In genomic region chr20:62929051-62929538, GRCh38 we compare ENCODE assay signal across 1 cellular context.
TF ChIP-seq lines count a peak whose summit lies in the region.

No MANE protein-coding gene starts in this region.

TF ChIP-seq in HepG2, 621 proteins besides CTCF, POLR2A, EP300 and RAD21 (continued from another document and continues in another):
- TF ChIP-seq CEBPZ (IDR thresholded peaks at IDR 0.05; ENCODE audit: low read length) (no peak), ZBTB3 (CRISPR knock-in tag; IDR thresholded peaks at IDR 0.05; ENCODE audit: borderline replicate concordance, low read depth) (no peak), ZMYM2 (CRISPR knock-in tag; IDR thresholded peaks at IDR 0.05) (no peak), ZEB1 (IDR thresholded peaks at IDR 0.05; ENCODE audit: insufficient replicate concordance, low read depth) (no peak), PAF1 (CRISPR knock-in tag; IDR thresholded peaks at IDR 0.05) (no peak), REL (CRISPR knock-in tag; conservative IDR thresholded peaks at IDR 0.05) (no peak), KLF12 (CRISPR knock-in tag; IDR thresholded peaks at IDR 0.05; ENCODE audit: borderline replicate concordance) (no peak), NFATC3 (CRISPR knock-in tag; IDR thresholded peaks at IDR 0.05) (no peak), ZFY (CRISPR knock-in tag; IDR thresholded peaks at IDR 0.05) (peak; percentile 34; the same call in 1 of the 2 replicates), CAMTA2 (CRISPR knock-in tag; IDR thresholded peaks at IDR 0.05; ENCODE audit: borderline replicate concordance) (no peak), ARHGAP35 (CRISPR knock-in tag; IDR thresholded peaks at IDR 0.05; ENCODE audit: borderline replicate concordance) (no peak), MIER3 (CRISPR knock-in tag; IDR thresholded peaks at IDR 0.05; ENCODE audit: borderline replicate concordance) (no peak), ZNF646 (CRISPR knock-in tag; IDR thresholded peaks at IDR 0.05) (no peak), TEF (CRISPR knock-in tag; IDR thresholded peaks at IDR 0.05) (no peak), ZNF292 (CRISPR knock-in tag; IDR thresholded peaks at IDR 0.05; ENCODE audit: borderline replicate concordance, low read depth) (no peak), ZNF749 (CRISPR knock-in tag; IDR thresholded peaks at IDR 0.05; ENCODE audit: borderline replicate concordance) (no peak), ZNF75D (CRISPR knock-in tag; IDR thresholded peaks at IDR 0.05; ENCODE audit: borderline replicate concordance) (no peak), ZNF768 (CRISPR knock-in tag; IDR thresholded peaks at IDR 0.05) (peak; percentile 89), BRD4 (CRISPR knock-in tag; IDR thresholded peaks at IDR 0.05) (no peak), EEA1 (CRISPR knock-in tag; IDR thresholded peaks at IDR 0.05; ENCODE audit: borderline replicate concordance) (no peak), ZNF318 (CRISPR knock-in tag; IDR thresholded peaks at IDR 0.05) (no peak), FUBP1 (CRISPR knock-in tag; IDR thresholded peaks at IDR 0.05; ENCODE audit: borderline replicate concordance) (no peak), ZNF446 (CRISPR knock-in tag; IDR thresholded peaks at IDR 0.05) (no peak), AGO2 (optimal IDR thresholded peaks at IDR 0.05; ENCODE audit: low read depth, low read length) (peak; percentile 59), GABPB1 (CRISPR knock-in tag; IDR thresholded peaks at IDR 0.05) (peak; percentile 75), MXD1 (CRISPR knock-in tag; IDR thresholded peaks at IDR 0.05) (no peak), FLYWCH1 (CRISPR knock-in tag; IDR thresholded peaks at IDR 0.05) (no peak), ZNF574 (CRISPR knock-in tag; IDR thresholded peaks at IDR 0.05) (peak; percentile 73), BCL6 (CRISPR knock-in tag; IDR thresholded peaks at IDR 0.05) (0 out of 2 replicates have a peak, but pooled peaks have one; percentile 28), ZBTB7A (CRISPR knock-in tag; IDR thresholded peaks at IDR 0.05) (no peak), KMT2A (CRISPR knock-in tag; IDR thresholded peaks at IDR 0.05) (no peak; the same call in 1 of the 2 replicates)
